19 cellular contexts compared by ENCODE assay signal in the genomic region with DNA sequence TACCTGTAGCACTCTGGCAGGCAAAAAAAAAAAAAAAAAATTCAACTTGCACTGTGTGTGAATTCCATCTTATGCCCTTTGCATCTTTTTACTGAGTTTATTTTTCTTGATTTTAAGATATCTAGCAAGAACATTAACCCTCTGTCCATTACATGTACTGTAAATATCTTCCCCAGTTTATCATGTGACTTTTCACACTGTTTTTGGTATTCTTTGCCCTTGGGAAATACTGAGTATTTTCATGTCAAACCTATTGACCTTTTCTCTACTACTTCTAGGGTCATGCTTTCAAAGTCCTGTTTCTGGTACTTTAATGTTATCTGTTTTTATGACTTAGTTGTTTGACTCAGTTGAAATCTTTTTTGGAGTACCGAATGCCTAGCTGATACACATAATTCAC. TPM values are rescaled to one million over a fixed set of nuclear protein-coding genes. Genes with fewer than 3 reads are reported as not detected.
DNase-seq lines count a peak whose midpoint lies in the region; ATAC-seq and TF ChIP-seq lines count a peak whose summit lies in the region.
"Had no signal": no experiment of that assay in that cellular context is flagged by ENCODE, and none has a peak within 500 bp of the region (broad histone marks: within the 10 kb centered on the region; RNA-seq: fewer than 3 reads in every experiment).

No MANE protein-coding gene starts in this region.

- peaks cover 50% of the 10 kb centered on the region for H3K4me1 Mint-ChIP-seq in activated naive CD8-positive, alpha-beta T cell (ENCODE audit: low read depth)
- peaks cover 49% of the 10 kb centered on the region for H3K4me1 Mint-ChIP-seq in activated naive CD8-positive, alpha-beta T cell treated with anti-CD3 and anti-CD28 coated beads for 36 hours
- H3K4me1 Mint-ChIP-seq in mesothelial cell of epicardium: peaks cover 25% of the 10 kb centered on the region

- H3K27me3 ChIP-seq in adipocyte (replicated peaks; ENCODE audit: control insufficient read depth, insufficient read depth, low read length): no peaks in the 10 kb centered on the region

- no peak overlapping the region for H3K4me3 Mint-ChIP-seq in activated naive CD8-positive, alpha-beta T cell
- H3K4me3 Mint-ChIP-seq in activated naive CD8-positive, alpha-beta T cell treated with anti-CD3 and anti-CD28 coated beads for 36 hours: no peak overlapping the region
- no peak overlapping the region for H3K4me3 Mint-ChIP-seq in mesothelial cell of epicardium

- H3K27me3 Mint-ChIP-seq in activated naive CD8-positive, alpha-beta T cell: no peaks in the 10 kb centered on the region
- no peaks in the 10 kb centered on the region for H3K27me3 Mint-ChIP-seq in activated naive CD8-positive, alpha-beta T cell treated with anti-CD3 and anti-CD28 coated beads for 36 hours
- H3K27me3 Mint-ChIP-seq in mesothelial cell of epicardium (ENCODE audit: low read depth): no peaks in the 10 kb centered on the region

- no peak for DNase-seq in activated naive CD8-positive, alpha-beta T cell treated with anti-CD3 and anti-CD28 coated beads for 36 hours
- no peak for DNase-seq in adipocyte (ENCODE audit: low read depth)
- DNase-seq in mesothelial cell of epicardium (ENCODE audit: low spot score in 2 of 2, unreplicated experiment in 2 of 2): no peak
- no peak for DNase-seq in activated CD4-positive, alpha-beta T cell treated with anti-CD3 and anti-CD28 coated beads, Interleukin-2, amount 50 U/mL, for 4 hours
- DNase-seq in epidermal melanocyte (ENCODE audit: insufficient read length, low spot score): no peak
- DNase-seq: 8988T, AML-193, C1 segment of cervical spinal cord, DMS53, GDM1, NCI-H1105, NCI-H146, NCI-H2029, NCI-H2227 treated with DMSO at 0.1 percent for 48 hours, NCI-H510A, SIG-M5 had no signal

- H3K36me3 ChIP-seq in adipocyte (ENCODE audit: control insufficient read depth, insufficient read depth, low read length, severe bottlenecking): no peaks in the 10 kb centered on the region

- H3K4me3 ChIP-seq in adipocyte (ENCODE audit: low read length): peak overlapping the region; percentile 47

- H3K27ac Mint-ChIP-seq in activated naive CD8-positive, alpha-beta T cell: peak overlapping the region; percentile 2
- no peak overlapping the region for H3K27ac Mint-ChIP-seq in activated naive CD8-positive, alpha-beta T cell treated with anti-CD3 and anti-CD28 coated beads for 36 hours
- H3K27ac Mint-ChIP-seq in mesothelial cell of epicardium: peak overlapping the region; percentile 24

- peak overlapping the region; percentile 39 for H3K9ac ChIP-seq in adipocyte (ENCODE audit: low read length)
- H3K9ac ChIP-seq: KMS-11 had no signal

- H3K4me1 ChIP-seq in adipocyte (ENCODE audit: control insufficient read depth, insufficient read depth, low read length): peaks cover 22% of the 10 kb centered on the region

- peaks cover 3% of the 10 kb centered on the region for H3K9me3 Mint-ChIP-seq in activated naive CD8-positive, alpha-beta T cell (ENCODE audit: low read depth)
- H3K9me3 Mint-ChIP-seq in activated naive CD8-positive, alpha-beta T cell treated with anti-CD3 and anti-CD28 coated beads for 36 hours: peaks cover 9% of the 10 kb centered on the region
- H3K9me3 Mint-ChIP-seq in mesothelial cell of epicardium: peaks cover 16% of the 10 kb centered on the region

- no peak for TF ChIP-seq CTCF in mesothelial cell of epicardium (IDR thresholded peaks at IDR 0.05; ENCODE audit: unreplicated experiment)

- H3K36me3 Mint-ChIP-seq in activated naive CD8-positive, alpha-beta T cell: peaks cover 19% of the 10 kb centered on the region
- H3K36me3 Mint-ChIP-seq in activated naive CD8-positive, alpha-beta T cell treated with anti-CD3 and anti-CD28 coated beads for 36 hours: peaks cover 43% of the 10 kb centered on the region
- H3K36me3 Mint-ChIP-seq in mesothelial cell of epicardium: peaks cover 12% of the 10 kb centered on the region

- ATAC-seq in GM18517 (IDR thresholded peaks at IDR 0.05; ENCODE audit: unreplicated experiment): no peak

- H3K9me3 ChIP-seq in adipocyte (ENCODE audit: control insufficient read depth, low read length): no peaks in the 10 kb centered on the region

RNA-seq across cellular contexts. Expression of a gene that starts 0.8 kb away (rescaled TPM):
- total RNA-seq in activated naive CD8-positive, alpha-beta T cell treated with anti-CD3 and anti-CD28 coated beads for 36 hours: 1 to 10 TPM in 1 of 2 experiments, under 1 TPM in 1; 0.84 to 1.0 TPM
- total RNA-seq in mesothelial cell of epicardium: 1.0 to 1.7 TPM (median 1.3 TPM) in 3 replicates

RNA-seq across cellular contexts. Expression of a gene that starts 35.2 kb away (rescaled TPM):
- total RNA-seq in activated naive CD8-positive, alpha-beta T cell treated with anti-CD3 and anti-CD28 coated beads for 36 hours: 10 to 100 TPM; 28.4 to 30.0 TPM
- 20.3 to 22.9 TPM (median 22.1 TPM) in 3 replicates for total RNA-seq in mesothelial cell of epicardium
